In genomic region chr19:1941146-1942077, GRCh38 we compare ENCODE assay signal across 1 cellular context.
TF ChIP-seq lines count a peak whose summit lies in the region.

Gene CSNK1G2, plus strand, starts transcription at chr19:1941172. Its CDS starts 28,601 bp downstream, at chr19:1969773.

TF ChIP-seq in WTC11, 78 proteins besides CTCF, POLR2A, EP300 and RAD21 (continued from another document):
- TF ChIP-seq ATF2 (CRISPR knock-in tag; IDR thresholded peaks at IDR 0.05; ENCODE audit: borderline replicate concordance, low read depth), result no peak
- no peak for TF ChIP-seq ZNF512 (CRISPR knock-in tag; IDR thresholded peaks at IDR 0.05; ENCODE audit: borderline replicate concordance)
- TF ChIP-seq ZNF425 (CRISPR knock-in tag; conservative IDR thresholded peaks at IDR 0.05), result no peak
- no peak for TF ChIP-seq ETV6 (CRISPR knock-in tag; IDR thresholded peaks at IDR 0.05)
